ENCODE assay signal across 25 cellular contexts in genomic region chr6:96276326-96276725, GRCh38.
"Had no signal": no experiment of that assay in that cellular context is flagged by ENCODE, and none has a peak within 500 bp of the region (broad histone marks: within the 10 kb centered on the region; RNA-seq: fewer than 3 reads in every experiment).

No MANE protein-coding gene starts in this region.

- H3K4me1 Mint-ChIP-seq: immature natural killer cell; naive B cell; stimulated activated naive B cell treated with anti-CD40 and anti-IgM and Interleukin-4, amounts not matched to agents 10 μg/mL and 1 μg/mL and 100 μg/mL, for 72 hours had no signal

- ATAC-seq: left colon; left lung; lower lobe of right lung; natural killer cell treated with Interleukin-12 subunit alpha and Interleukin-12 subunit beta and Interleukin-15 and Interleukin-18, amount 100 ng/mL, for 72 hours; right lobe of liver; stimulated activated naive B cell treated with anti-CD40 and anti-IgM and Interleukin-4, amounts not matched to agents 10 μg/mL and 1 μg/mL and 100 μg/mL, for 72 hours had no signal

- H3K4me1 ChIP-seq: left lung, lower lobe of right lung, right atrium auricular region, right lobe of liver, tibial nerve, uterus had no signal

- H3K4me3 Mint-ChIP-seq: immature natural killer cell; naive B cell; natural killer cell treated with Interleukin-12 subunit alpha and Interleukin-12 subunit beta and Interleukin-15 and Interleukin-18, amount 100 ng/mL, for 72 hours; stimulated activated naive B cell treated with anti-CD40 and anti-IgM and Interleukin-4, amounts not matched to agents 10 μg/mL and 1 μg/mL and 100 μg/mL, for 72 hours; stimulated activated naive CD8-positive, alpha-beta T cell treated with anti-CD3 and anti-CD28 coated beads, Interleukin-15, Interleukin-2, amounts not matched to agents 100 ng/mL and 50 ng/mL, for 24 hours; type B pancreatic cell had no signal

- DNase-seq: hippocampal formation; immature natural killer cell; kidney; left colon; left lung; lower lobe of right lung; mammary epithelial cell; mesenchymal stem cell; naive B cell; ovary; right lobe of liver; stimulated activated CD4-positive, alpha-beta T cell treated with anti-CD3 and anti-CD28 coated beads, Interleukin-1b, Interleukin-23, amount 100 ng/mL, for 48 hours; stimulated activated CD4-positive, alpha-beta T cell treated with anti-CD3 and anti-CD28 coated beads, Interleukin-2, amount 100 ng/mL, for 48 hours; stimulated activated CD4-positive, alpha-beta T cell treated with anti-CD3 and anti-CD28 coated beads, Interleukin-4, amount 100 ng/mL, for 4 hours; stimulated activated CD8-positive, alpha-beta memory T cell treated with anti-CD3 and anti-CD28 coated beads, Interleukin-4, amount 100 ng/mL, for 48 hours; stimulated activated naive B cell treated with anti-CD40 and anti-IgM and Interleukin-4, amounts not matched to agents 10 μg/mL and 1 μg/mL and 100 μg/mL, for 72 hours; substantia nigra; uterus had no signal

- H3K27ac Mint-ChIP-seq: immature natural killer cell; naive B cell; natural killer cell treated with Interleukin-12 subunit alpha and Interleukin-12 subunit beta and Interleukin-15 and Interleukin-18, amount 100 ng/mL, for 72 hours; progenitor cell of endocrine pancreas; stimulated activated naive B cell treated with anti-CD40 and anti-IgM and Interleukin-4, amounts not matched to agents 10 μg/mL and 1 μg/mL and 100 μg/mL, for 72 hours; stimulated activated naive CD8-positive, alpha-beta T cell treated with anti-CD3 and anti-CD28 coated beads, Interleukin-15, Interleukin-2, amounts not matched to agents 100 ng/mL and 50 ng/mL, for 24 hours; type B pancreatic cell had no signal

- H3K9me3 Mint-ChIP-seq: stimulated activated naive CD8-positive, alpha-beta T cell treated with anti-CD3 and anti-CD28 coated beads, Interleukin-15, Interleukin-2, amounts not matched to agents 100 ng/mL and 50 ng/mL, for 24 hours; type B pancreatic cell had no signal

- H3K4me3 ChIP-seq: left lung, lower lobe of right lung, ovary, right atrium auricular region, right lobe of liver, smooth muscle cell, tibial nerve, uterus had no signal

- H3K27me3 Mint-ChIP-seq: naive B cell; natural killer cell treated with Interleukin-12 subunit alpha and Interleukin-12 subunit beta and Interleukin-15 and Interleukin-18, amount 100 ng/mL, for 72 hours; progenitor cell of endocrine pancreas; stimulated activated naive B cell treated with anti-CD40 and anti-IgM and Interleukin-4, amounts not matched to agents 10 μg/mL and 1 μg/mL and 100 μg/mL, for 72 hours; stimulated activated naive CD8-positive, alpha-beta T cell treated with anti-CD3 and anti-CD28 coated beads, Interleukin-15, Interleukin-2, amounts not matched to agents 100 ng/mL and 50 ng/mL, for 24 hours; type B pancreatic cell had no signal

- H3K27me3 ChIP-seq: left lung, ovary, right atrium auricular region, right lobe of liver, tibial nerve, uterus had no signal

- H3K36me3 ChIP-seq: left lung, lower lobe of right lung, ovary, right atrium auricular region, right lobe of liver, tibial nerve, uterus had no signal

- H3K9me3 ChIP-seq: ovary, right lobe of liver, uterus had no signal

- H3K27ac ChIP-seq: left lung, lower lobe of right lung, ovary, right atrium auricular region, right lobe of liver, tibial nerve, uterus had no signal
